Comparison of ENCODE assay signal across 1 cellular context in genomic region chr15:64779630-64780029, GRCh38.
TF ChIP-seq lines count a peak whose summit lies in the region.

No MANE protein-coding gene starts in this region.

TF ChIP-seq in GM23338, 12 proteins besides CTCF, POLR2A, EP300 and RAD21 (continued from another document):
- TF ChIP-seq REST (IDR thresholded peaks at IDR 0.05; ENCODE audit: unreplicated experiment): no peak
